ENCODE assay signal across 9 cellular contexts in genomic region chr11:93330446-93330984, GRCh38. TPM values are rescaled to one million over a fixed set of nuclear protein-coding genes. Genes with fewer than 3 reads are reported as not detected.
DNase-seq lines count a peak whose midpoint lies in the region; ATAC-seq and TF ChIP-seq lines count a peak whose summit lies in the region.
"Had no signal": no experiment of that assay in that cellular context is flagged by ENCODE, and none has a peak within 500 bp of the region (broad histone marks: within the 10 kb centered on the region; RNA-seq: fewer than 3 reads in every experiment).

A gene with protein sequence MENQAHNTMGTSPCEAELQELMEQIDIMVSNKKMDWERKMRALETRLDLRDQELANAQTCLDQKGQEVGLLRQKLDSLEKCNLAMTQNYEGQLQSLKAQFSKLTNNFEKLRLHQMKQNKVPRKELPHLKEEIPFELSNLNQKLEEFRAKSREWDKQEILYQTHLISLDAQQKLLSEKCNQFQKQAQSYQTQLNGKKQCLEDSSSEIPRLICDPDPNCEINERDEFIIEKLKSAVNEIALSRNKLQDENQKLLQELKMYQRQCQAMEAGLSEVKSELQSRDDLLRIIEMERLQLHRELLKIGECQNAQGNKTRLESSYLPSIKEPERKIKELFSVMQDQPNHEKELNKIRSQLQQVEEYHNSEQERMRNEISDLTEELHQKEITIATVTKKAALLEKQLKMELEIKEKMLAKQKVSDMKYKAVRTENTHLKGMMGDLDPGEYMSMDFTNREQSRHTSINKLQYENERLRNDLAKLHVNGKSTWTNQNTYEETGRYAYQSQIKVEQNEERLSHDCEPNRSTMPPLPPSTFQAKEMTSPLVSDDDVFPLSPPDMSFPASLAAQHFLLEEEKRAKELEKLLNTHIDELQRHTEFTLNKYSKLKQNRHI (plus strand): TSS chr11:93330742. CDS start chr11:93332260, 1,518 bp downstream.

- no peak within 1 kb of the TSS for H3K27ac Mint-ChIP-seq in natural killer cell treated with Interleukin-12 subunit alpha and Interleukin-12 subunit beta and Interleukin-15 and Interleukin-18, amount 100 ng/mL, for 72 hours
- H3K27ac Mint-ChIP-seq: activated B cell treated with CpG ODN at 0.5 μM for 24 hours had no signal

- no peaks in the 10 kb centered on the region for H3K9me3 Mint-ChIP-seq in natural killer cell treated with Interleukin-12 subunit alpha and Interleukin-12 subunit beta and Interleukin-15 and Interleukin-18, amount 100 ng/mL, for 72 hours
- H3K9me3 Mint-ChIP-seq: activated B cell treated with CpG ODN at 0.5 μM for 24 hours had no signal

- H3K4me3 ChIP-seq in Panc1 (ENCODE audit: low read depth in 2 of 2, low read length in 2 of 2), result peak within 1 kb of the TSS; percentile 30 to 48

- H3K36me3 Mint-ChIP-seq in natural killer cell treated with Interleukin-12 subunit alpha and Interleukin-12 subunit beta and Interleukin-15 and Interleukin-18, amount 100 ng/mL, for 72 hours, result no peaks in the 10 kb centered on the region

- BruUV-seq in Panc1 (replicated peaks; lab: Mats Ljungman, UMichigan), result no TSS peak

- DNase-seq in AG08396 (ENCODE audit: low spot score), result peak; percentile 20
- no peak for DNase-seq in Panc1 (ENCODE audit: low read depth, low spot score)
- peak; percentile 53 to 56 for DNase-seq in erythroblast (lab: John Stamatoyannopoulos, UW)
- no peak for DNase-seq in natural killer cell treated with Interleukin-12 subunit alpha and Interleukin-12 subunit beta and Interleukin-15 and Interleukin-18, amount 100 ng/mL, for 72 hours (ENCODE audit: low spot score)
- no peak for DNase-seq in NCI-H1048 (lab: John Stamatoyannopoulos, UW)
- DNase-seq in DMS114 treated with DMSO at 0.1 percent for 48 hours (lab: John Stamatoyannopoulos, UW; ENCODE audit: unreplicated experiment), result no peak
- DNase-seq: activated B cell treated with CpG ODN at 0.5 μM for 24 hours had no signal

- CTCF ChIA-PET in Panc1 (lab: Charles Lee), result no interaction called here

- no peak for TF ChIP-seq CTCF in Panc1 (IDR thresholded peaks at IDR 0.05)

- ATAC-seq in GM21786 (IDR thresholded peaks at IDR 0.05; ENCODE audit: unreplicated experiment), result peak; percentile 57
- peak; percentile 79 for ATAC-seq in Panc1
- peak; percentile 45 to 46 for ATAC-seq in natural killer cell treated with Interleukin-12 subunit alpha and Interleukin-12 subunit beta and Interleukin-15 and Interleukin-18, amount 100 ng/mL, for 72 hours
- ATAC-seq in HG03108 (IDR thresholded peaks at IDR 0.05; ENCODE audit: unreplicated experiment), result no peak

- intact Hi-C loops in Panc1 (cut with micrococcal nuclease; ENCODE audit: unreplicated experiment), result no loop called here

- H3K4me3 Mint-ChIP-seq in natural killer cell treated with Interleukin-12 subunit alpha and Interleukin-12 subunit beta and Interleukin-15 and Interleukin-18, amount 100 ng/mL, for 72 hours, result no peak within 1 kb of the TSS
- H3K4me3 Mint-ChIP-seq: activated B cell treated with CpG ODN at 0.5 μM for 24 hours had no signal

- H3K27me3 Mint-ChIP-seq in natural killer cell treated with Interleukin-12 subunit alpha and Interleukin-12 subunit beta and Interleukin-15 and Interleukin-18, amount 100 ng/mL, for 72 hours, result peaks cover 18 to 43% of the 10 kb centered on the region in 2 donors

- no peak within 1 kb of the TSS for H3K27ac ChIP-seq in Panc1 (ENCODE audit: low read length)

- TF ChIP-seq POLR2A in erythroblast (IDR thresholded peaks at IDR 0.05; ENCODE audit: low read length), result no peak

- no peaks in the 10 kb centered on the region for H3K4me1 ChIP-seq in Panc1 (ENCODE audit: control insufficient read depth, insufficient read depth, low read length)

- no peaks in the 10 kb centered on the region for H3K9me3 ChIP-seq in Panc1 (ENCODE audit: control insufficient read depth, insufficient read depth, low read depth, low read length)

- H3K4me1 Mint-ChIP-seq in natural killer cell treated with Interleukin-12 subunit alpha and Interleukin-12 subunit beta and Interleukin-15 and Interleukin-18, amount 100 ng/mL, for 72 hours (ENCODE audit: low read depth in 2 of 2), result no peaks in the 10 kb centered on the region

- in situ Hi-C loops in Panc1 (cut with HindIII; ENCODE audit: low pct_unique_long_range_greater_than_20kb, low sequenced_read_pairs), result no loop called here

- POLR2A ChIA-PET in Panc1 (lab: Charles Lee), result no interaction called here

- H3K36me3 ChIP-seq in Panc1 (ENCODE audit: control insufficient read depth, insufficient read depth, low read length), result no peaks in the 10 kb centered on the region

- peaks cover 36% of the 10 kb centered on the region for H3K27me3 ChIP-seq in Panc1 (ENCODE audit: control insufficient read depth, insufficient read depth, low read length)

RNA-seq across cellular contexts. Expression of the gene that starts here (rescaled TPM):
- total RNA-seq in Panc1 (2021; ENCODE audit: unreplicated experiment), result not detected
- polyA plus RNA-seq in Panc1 (2012; ENCODE audit: insufficient read length), result not detected
- not detected for total RNA-seq in natural killer cell treated with Interleukin-12 subunit alpha and Interleukin-12 subunit beta and Interleukin-15 and Interleukin-18, amount 100 ng/mL, for 72 hours
- total RNA-seq: activated B cell treated with CpG ODN at 0.5 μM for 24 hours had no signal

Comparison
In these comparisons a context has a peak if more than half of its experiments do, and no peak if none do; other contexts are left out.
1. Peak in ATAC-seq and H3K4me3 ChIP-seq in Panc1; RNA of the gene not detected or under 1 TPM.
2. Peak in ATAC-seq in natural killer cell treated with Interleukin-12 subunit alpha and Interleukin-12 subunit beta and Interleukin-15 and Interleukin-18, amount 100 ng/mL, for 72 hours; RNA of the gene not detected or under 1 TPM.
3. DNase-seq: peak in AG08396 (single experiment) and erythroblast (2 of 2); none in Panc1 (single experiment), natural killer cell treated with Interleukin-12 subunit alpha and Interleukin-12 subunit beta and Interleukin-15 and Interleukin-18, amount 100 ng/mL, for 72 hours (single experiment), NCI-H1048 (single experiment) and DMS114 treated with DMSO at 0.1 percent for 48 hours (single experiment).